8 cellular contexts compared by ENCODE assay signal in the genomic region with DNA sequence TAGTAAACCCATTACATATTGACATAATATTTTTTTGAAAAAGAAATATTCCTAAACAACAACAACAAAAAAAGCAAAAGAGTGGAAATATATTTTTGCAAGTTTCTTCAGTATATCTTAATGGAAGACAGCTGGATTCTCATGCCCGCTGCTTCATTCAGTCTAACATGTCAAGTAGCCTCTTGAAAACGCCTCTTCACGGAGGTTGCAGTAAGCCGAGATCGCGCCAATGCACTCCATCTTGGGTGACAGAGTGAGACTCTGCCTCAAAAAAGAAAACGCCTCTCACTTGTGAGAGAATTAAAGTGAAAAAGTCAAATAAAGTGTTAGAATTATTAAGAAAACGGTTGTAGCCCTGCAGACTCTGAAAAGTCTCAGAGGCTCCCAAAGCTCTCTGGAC. TPM values are rescaled to one million over a fixed set of nuclear protein-coding genes. Genes with fewer than 3 reads are reported as not detected.
A peak's percentile ranks its signal among the peaks of the same experiment; 100 is the strongest.
DNase-seq lines count a peak whose midpoint lies in the region; ATAC-seq, FAIRE-seq and TF ChIP-seq lines count a peak whose summit lies in the region.

No MANE protein-coding gene starts in this region.

- TF ChIP-seq CTCF in K562 (IDR thresholded peaks at IDR 0.05 in 2 of 3, conservative IDR thresholded peaks at IDR 0.05 in 1 of 3; ENCODE audit: insufficient read depth in 2 of 3, low read depth in 1 of 3, low read length in 3 of 3): no peak
- no peak for TF ChIP-seq CTCF in natural killer cell (IDR thresholded peaks at IDR 0.05)
- TF ChIP-seq CTCF in tibial nerve (IDR thresholded peaks at IDR 0.05): no peak

- ATAC-seq in K562 (no peak), natural killer cell (no peak), GM21447 (IDR thresholded peaks at IDR 0.05; ENCODE audit: unreplicated experiment) (no peak)

- no TSS peak for BruUV-seq in K562 (replicated peaks; lab: Mats Ljungman, UMichigan)

- H3K9me3 Mint-ChIP-seq in IgD-negative memory B cell: no peaks in the 10 kb centered on the region
- H3K9me3 Mint-ChIP-seq in natural killer cell: no peaks in the 10 kb centered on the region

- no peaks in the 10 kb centered on the region for H3K27me3 ChIP-seq in K562 (ENCODE audit: control insufficient read depth in 2 of 2, insufficient read depth in 2 of 2, low read length in 2 of 2)
- no peaks in the 10 kb centered on the region for H3K27me3 ChIP-seq in tibial nerve

- CTCF ChIA-PET in K562 (lab: Yijun Ruan, JAX; ENCODE audit: low intra/inter-chr PET ratio): no interaction called here

- H3K9me3 ChIP-seq in K562 (replicated peaks; ENCODE audit: control insufficient read depth, insufficient read depth, low read depth, low read length): no peaks in the 10 kb centered on the region
- no peaks in the 10 kb centered on the region for H3K9me3 ChIP-seq in tibial nerve

- H3K27ac Mint-ChIP-seq in IgD-negative memory B cell (peak overlapping the region in 1 of 3 donors; percentile 62), natural killer cell (peak overlapping the region; percentile 36 to 44)

- no peak for FAIRE-seq in K562 (lab: Jason Lieb, UNC)

- no peaks in the 10 kb centered on the region for H4K20me1 ChIP-seq in K562 (replicated peaks; ENCODE audit: control insufficient read depth, insufficient read depth, low read length)

- intact Hi-C loops in K562 (cut with micrococcal nuclease): no loop called here
- intact Hi-C loops in natural killer cell (cut with micrococcal nuclease): loop anchor here (2.0 kb wide), 1 partner anchor 75 kb away; a partner anchor contains a TSS

- TF ChIP-seq EP300 in K562 (IDR thresholded peaks at IDR 0.05; ENCODE audit: low read length) (no peak), tibial nerve (IDR thresholded peaks at IDR 0.05) (no peak)

- H3K4me3 ChIP-seq in K562 (0 out of 2 replicates have a peak overlapping the region, but pooled peaks have one; percentile 24), tibial nerve (peak overlapping the region in 2 of 4 donors; percentile 94 to 99)

- H3K36me3 Mint-ChIP-seq in IgD-negative memory B cell (peaks cover 9% of the 10 kb centered on the region), natural killer cell (peaks cover 6% of the 10 kb centered on the region)

- 0 out of 2 replicates have a peak overlapping the region, but pooled peaks have one; percentile 44 for H2AFZ ChIP-seq in K562 (ENCODE audit: low read depth, low read length)

- H3K9me1 ChIP-seq in K562 (ENCODE audit: control insufficient read depth, insufficient read depth, low read length): no peaks in the 10 kb centered on the region

- DNase-seq in COLO668 (lab: John Stamatoyannopoulos, UW; ENCODE audit: unreplicated experiment): peak; percentile 1
- peak in 1 of 4 experiments; percentile 22 for DNase-seq in K562 (ENCODE audit: extremely low read depth in 1 of 4, low spot score in 3 of 4)
- DNase-seq in natural killer cell: no peak
- no peak for DNase-seq in NCI-H345 (lab: John Stamatoyannopoulos, UW)
- no peak for DNase-seq in tibial nerve (ENCODE audit: low spot score in 2 of 2)
- no peak for DNase-seq in hypothalamus (lab: John Stamatoyannopoulos, UW)

- peak overlapping the region; percentile 62 for H3K4me2 ChIP-seq in K562 (ENCODE audit: insufficient read depth, low read length)

- H3K4me3 Mint-ChIP-seq in IgD-negative memory B cell (peak overlapping the region; percentile 53 to 85 (median 73)), natural killer cell (peak overlapping the region; percentile 55)

- no peaks in the 10 kb centered on the region; a peak in 2 of 5 replicates for H3K4me1 ChIP-seq in K562 (replicated peaks in 1 of 2; ENCODE audit: control insufficient read depth in 2 of 2, insufficient read depth in 2 of 2, low read length in 2 of 2)
- peaks cover 0 to 36% (median 20%) of the 10 kb centered on the region in 4 donors for H3K4me1 ChIP-seq in tibial nerve

- 36% methylated on average over 8 of the region's 8 CpGs for WGBS in K562 (ENCODE audit: insufficient coverage, low coverage, missing lambda C conversion rate)
- 83 to 88% methylated on average over 8 of the region's 8 CpGs for WGBS in tibial nerve, 2 donors

- no peak for TF ChIP-seq POLR2A in K562 (conservative IDR thresholded peaks at IDR 0.05)
- TF ChIP-seq POLR2A in tibial nerve (IDR thresholded peaks at IDR 0.05): no peak

- H3K4me1 Mint-ChIP-seq in IgD-negative memory B cell (peaks cover 15 to 29% (median 28%) of the 10 kb centered on the region in 3 donors), natural killer cell (peaks cover 27 to 46% of the 10 kb centered on the region in 2 donors)

- H3K27me3 Mint-ChIP-seq in IgD-negative memory B cell: no peaks in the 10 kb centered on the region
- no peaks in the 10 kb centered on the region for H3K27me3 Mint-ChIP-seq in natural killer cell (ENCODE audit: low read depth in 2 of 2)

- peaks cover 34% of the 10 kb centered on the region for H3K79me2 ChIP-seq in K562 (ENCODE audit: control insufficient read depth, insufficient read depth, low read length)

- 0 out of 3 replicates have a peak overlapping the region, but pooled peaks have one; percentile 25 for H3K27ac ChIP-seq in K562 (ENCODE audit: extremely low read depth, low read depth, low read length)
- peak overlapping the region in 1 of 4 donors; percentile 4 for H3K27ac ChIP-seq in tibial nerve

- POLR2A ChIA-PET in K562 (lab: Yijun Ruan, JAX): interaction anchor here (0.7 to 2.7 kb wide), 3 partner anchors 10 to 303 kb away, joined by 3 to 16 read pairs (median 3); a partner anchor contains a TSS

- TF ChIP-seq RAD21 in K562 (CRISPR knock-in tag; conservative IDR thresholded peaks at IDR 0.05 in 1 of 2, IDR thresholded peaks at IDR 0.05 in 1 of 2): no peak

- H3K9ac ChIP-seq in K562 (ENCODE audit: insufficient read depth in 1 of 2, low read depth in 2 of 2, low read length in 2 of 2): peak overlapping the region; percentile 37 to 61; a peak in 2 of 4 replicates

- in situ Hi-C loops in K562 (cut with MboI): no loop called here

- peaks cover 30% of the 10 kb centered on the region; the same call in 1 of the 3 replicates for H3K36me3 ChIP-seq in K562 (ENCODE audit: control insufficient read depth, insufficient read depth, low read length)
- peaks cover 0 to 38% (median 0%) of the 10 kb centered on the region in 3 donors for H3K36me3 ChIP-seq in tibial nerve

RNA-seq across cellular contexts. Expression of a gene that starts 1.3 kb away (rescaled TPM):
- 57.6 TPM for polyA plus RNA-seq in IgD-negative memory B cell
- total RNA-seq in K562 (2011; cell fraction: chromatin; rRNA removed; ENCODE audit: low replicate concordance): 16.0 and 22.1 TPM in 2 replicates
- 7.2 and 11.4 TPM in 2 replicates for total RNA-seq in K562 (2011; cell fraction: nucleolus; rRNA removed)
- total RNA-seq in K562 (2011; cell fraction: nucleoplasm; rRNA removed): 13.0 and 13.9 TPM in 2 replicates
- 16.7 and 23.4 TPM in 2 replicates for total RNA-seq in K562 (2014; rRNA removed)
- 32.3 and 34.7 TPM in 2 replicates for total RNA-seq in K562 (2014; rRNA removed; fragmentation: Illumina TruSeq; extraction: Trizol)
- total RNA-seq in K562 (2015; rRNA removed; fragmentation: Illumina TruSeq; extraction: Trizol): 27.3 and 30.3 TPM in 2 replicates
- total RNA-seq in K562 (2021): 18.6 and 21.6 TPM in 2 replicates
- polyA plus RNA-seq in K562 (2011; rRNA removed): 38.8 and 49.0 TPM in 2 replicates
- 14.0 and 27.7 TPM in 2 replicates for polyA plus RNA-seq in K562 (2011; cell fraction: cytosol; rRNA removed)
- polyA plus RNA-seq in K562 (2011; cell fraction: nucleus; rRNA removed): 14.7 and 19.7 TPM in 2 replicates
- 17.6 and 26.0 TPM in 2 replicates for polyA plus RNA-seq in K562 (2012)
- polyA plus RNA-seq in K562 (2014; fragmentation: Illumina TruSeq; extraction: Trizol): 30.1 and 34.7 TPM in 2 replicates
- 10 to 100 TPM; 47.5 to 69.3 TPM for polyA plus RNA-seq in K562 (2014; fragmentation: Nextera tagmentation; extraction: Ambion mirVana)
- polyA plus RNA-seq in K562 (2014; rRNA removed): 35.4 and 36.0 TPM in 2 replicates
- 30.4 and 40.7 TPM in 2 replicates for polyA minus RNA-seq in K562 (2011; rRNA and poly(A)+ RNA removed)
- polyA minus RNA-seq in K562 (2011; cell fraction: cytosol; rRNA and poly(A)+ RNA removed): 9.6 and 11.0 TPM in 2 replicates
- 9.3 and 17.5 TPM in 2 replicates for polyA minus RNA-seq in K562 (2011; cell fraction: nucleus; rRNA and poly(A)+ RNA removed)
- total RNA-seq in natural killer cell: 10 to 100 TPM; 21.4 to 28.1 (median 23.5) TPM
- total RNA-seq in tibial nerve: 10 to 100 TPM; 21.9 to 55.7 (median 40.1) TPM

RNA-seq across cellular contexts. Expression of a gene that starts 1.4 kb away (rescaled TPM):
- polyA plus RNA-seq in IgD-negative memory B cell (41.7 TPM), K562 (2011; rRNA removed) (19.1 and 23.9 TPM in 2 replicates), K562 (2014; fragmentation: Illumina TruSeq; extraction: Trizol) (24.4 and 25.7 TPM in 2 replicates), K562 (2014; fragmentation: Nextera tagmentation; extraction: Ambion mirVana) (10 to 100 TPM; 44.4 to 45.1 TPM), K562 (2014; rRNA removed) (15.0 and 17.4 TPM in 2 replicates)
- 12.4 and 24.7 TPM in 2 replicates for total RNA-seq in K562 (2011; cell fraction: chromatin; rRNA removed; ENCODE audit: low replicate concordance)
- total RNA-seq in K562 (2011; cell fraction: nucleolus; rRNA removed): 10.5 and 11.8 TPM in 2 replicates
- total RNA-seq in K562 (2011; cell fraction: nucleoplasm; rRNA removed): 16.9 and 26.6 TPM in 2 replicates
- total RNA-seq in K562 (2014; rRNA removed) (18.2 and 20.0 TPM in 2 replicates), K562 (2014; rRNA removed; fragmentation: Illumina TruSeq; extraction: Trizol) (23.7 and 25.4 TPM in 2 replicates), K562 (2015; rRNA removed; fragmentation: Illumina TruSeq; extraction: Trizol) (18.1 and 19.1 TPM in 2 replicates), K562 (2021) (26.5 and 28.2 TPM in 2 replicates), natural killer cell (10 to 100 TPM; 17.1 to 27.9 (median 20.3) TPM), tibial nerve (10 to 100 TPM; 25.2 to 31.0 (median 30.4) TPM)
- polyA plus RNA-seq in K562 (2011; cell fraction: cytosol; rRNA removed): 9.2 and 12.2 TPM in 2 replicates
- 15.9 and 17.6 TPM in 2 replicates for polyA plus RNA-seq in K562 (2011; cell fraction: nucleus; rRNA removed)
- polyA plus RNA-seq in K562 (2012): 22.1 and 23.4 TPM in 2 replicates
- 16.1 and 23.9 TPM in 2 replicates for polyA minus RNA-seq in K562 (2011; rRNA and poly(A)+ RNA removed)
- 9.1 and 12.5 TPM in 2 replicates for polyA minus RNA-seq in K562 (2011; cell fraction: cytosol; rRNA and poly(A)+ RNA removed)
- 5.3 and 6.4 TPM in 2 replicates for polyA minus RNA-seq in K562 (2011; cell fraction: nucleus; rRNA and poly(A)+ RNA removed)

RNA-seq across cellular contexts. Expression of a gene that starts 49.1 kb away (rescaled TPM):
- polyA plus RNA-seq in IgD-negative memory B cell (0.33 TPM), K562 (2011; rRNA removed) (0.14 and 0.22 TPM in 2 replicates), K562 (2014; fragmentation: Illumina TruSeq; extraction: Trizol) (0.09 and 0.17 TPM in 2 replicates), K562 (2014; fragmentation: Nextera tagmentation; extraction: Ambion mirVana) (under 1 TPM in 1 of 2 experiments, not detected in 1; 0.03 TPM), K562 (2014; rRNA removed) (0.04 TPM in 1 of 2 replicates, not detected in the other)
- total RNA-seq in K562 (2011; cell fraction: chromatin; rRNA removed; ENCODE audit: low replicate concordance): 0.86 and 1.1 TPM in 2 replicates
- total RNA-seq in K562 (2011; cell fraction: nucleolus; rRNA removed): 0.13 and 0.17 TPM in 2 replicates
- total RNA-seq in K562 (2011; cell fraction: nucleoplasm; rRNA removed): 0.07 TPM in 1 of 2 replicates, not detected in the other
- total RNA-seq in K562 (2014; rRNA removed) (0.05 and 0.24 TPM in 2 replicates), K562 (2014; rRNA removed; fragmentation: Illumina TruSeq; extraction: Trizol) (0.11 and 0.19 TPM in 2 replicates), K562 (2015; rRNA removed; fragmentation: Illumina TruSeq; extraction: Trizol) (0.11 and 0.18 TPM in 2 replicates), K562 (2021) (0.11 and 0.34 TPM in 2 replicates), natural killer cell (1 to 10 TPM; 1.3 to 3.4 (median 2.7) TPM), tibial nerve (10 to 100 TPM in 2 of 4 donors, 1 to 10 TPM in 2; 1.7 to 23.7 (median 8.4) TPM)
- polyA plus RNA-seq in K562 (2011; cell fraction: cytosol; rRNA removed): 0.16 and 0.21 TPM in 2 replicates
- polyA plus RNA-seq in K562 (2011; cell fraction: nucleus; rRNA removed): 0.60 and 0.66 TPM in 2 replicates
- 0.07 and 0.08 TPM in 2 replicates for polyA plus RNA-seq in K562 (2012)
- 0.21 and 0.39 TPM in 2 replicates for polyA minus RNA-seq in K562 (2011; rRNA and poly(A)+ RNA removed)
- 2.1 and 2.8 TPM in 2 replicates for polyA minus RNA-seq in K562 (2011; cell fraction: cytosol; rRNA and poly(A)+ RNA removed)
- 0.67 and 0.81 TPM in 2 replicates for polyA minus RNA-seq in K562 (2011; cell fraction: nucleus; rRNA and poly(A)+ RNA removed)
